Comparison of ENCODE assay signal across 8 cellular contexts in genomic region chr1:21295545-21295944, GRCh38. TPM values are rescaled to one million over a fixed set of nuclear protein-coding genes. Genes with fewer than 3 reads are reported as not detected.
DNase-seq lines count a peak whose midpoint lies in the region; ATAC-seq, FAIRE-seq and TF ChIP-seq lines count a peak whose summit lies in the region.
"Had no signal": no experiment of that assay in that cellular context is flagged by ENCODE, and none has a peak within 500 bp of the region (broad histone marks: within the 10 kb centered on the region; RNA-seq: fewer than 3 reads in every experiment).

No MANE protein-coding gene starts in this region.

- H3K4me2 ChIP-seq in GM23248 (ENCODE audit: unreplicated experiment) = no peak overlapping the region

- H2AFZ ChIP-seq in GM23248 = no peak overlapping the region

- no peaks in the 10 kb centered on the region for H4K20me1 ChIP-seq in GM23248 (ENCODE audit: insufficient read depth)

- DNase-seq in GM23248 (no peak), Peyer's patch (no peak), HTR-8/SVneo (ENCODE audit: insufficient read length, low spot score) (no peak), gastrocnemius medialis (no peak), NCI-H226 (no peak)
- no peak for DNase-seq in effector memory CD4-positive, alpha-beta T cell

- FAIRE-seq in HTR-8/SVneo (lab: Jason Lieb, UNC) = no peak
- FAIRE-seq: D721Med had no signal

- peaks cover 17% of the 10 kb centered on the region for H3K4me1 ChIP-seq in GM23248 (ENCODE audit: insufficient read depth)
- H3K4me1 ChIP-seq in Peyer's patch = peaks cover 0 to 52% (median 31%) of the 10 kb centered on the region in 4 donors
- peaks cover 88% of the 10 kb centered on the region for H3K4me1 ChIP-seq in effector memory CD4-positive, alpha-beta T cell (ENCODE audit: control insufficient read depth, insufficient read depth, low read length, poor library complexity, severe bottlenecking)
- peaks cover 7 to 23% of the 10 kb centered on the region in 2 donors for H3K4me1 ChIP-seq in gastrocnemius medialis

- no peak overlapping the region for H3K4me3 ChIP-seq in GM23248
- no peak overlapping the region for H3K4me3 ChIP-seq in Peyer's patch
- no peak overlapping the region for H3K4me3 ChIP-seq in effector memory CD4-positive, alpha-beta T cell (ENCODE audit: insufficient read depth, low read depth, low read length, poor library complexity, severe bottlenecking)
- H3K4me3 ChIP-seq in gastrocnemius medialis = no peak overlapping the region

- peak overlapping the region; percentile 93 for H3K27ac Mint-ChIP-seq in stimulated activated memory B cell treated with anti-CD40 and anti-IgM and Interleukin-4, amounts not matched to agents 10 μg/mL and 1 μg/mL and 100 μg/mL, for 72 hours

- no peaks in the 10 kb centered on the region for H3K36me3 ChIP-seq in GM23248 (ENCODE audit: low read depth)
- no peaks in the 10 kb centered on the region for H3K36me3 ChIP-seq in Peyer's patch
- H3K36me3 ChIP-seq in effector memory CD4-positive, alpha-beta T cell (ENCODE audit: control insufficient read depth, insufficient read depth, low read length) = no peaks in the 10 kb centered on the region
- no peaks in the 10 kb centered on the region for H3K36me3 ChIP-seq in gastrocnemius medialis

- 78 to 79% methylated on average over 6 of the region's 6 CpGs for WGBS in GM23248 (ENCODE audit: low coverage in 1 of 2, low lambda C conversion rate in 2 of 2, missing lambda C conversion rate in 2 of 2), 2 experiments

- H3K79me2 ChIP-seq in GM23248 (ENCODE audit: insufficient read depth) = peaks cover 67% of the 10 kb centered on the region

- H3K27ac ChIP-seq in GM23248 (peak overlapping the region; percentile 69; the same call in 1 of the 2 replicates), Peyer's patch (peak overlapping the region in 3 of 4 donors; percentile 9 to 95 (median 90)), gastrocnemius medialis (no peak overlapping the region)
- H3K27ac ChIP-seq in effector memory CD4-positive, alpha-beta T cell (ENCODE audit: insufficient read depth, low read length, poor library complexity, severe bottlenecking) = peak overlapping the region; percentile 99

- TF ChIP-seq POLR2A in Peyer's patch (IDR thresholded peaks at IDR 0.05) (no peak), gastrocnemius medialis (IDR thresholded peaks at IDR 0.05) (no peak)

- in situ Hi-C loops in GM23248 (cut with MboI) = no loop called here
- in situ Hi-C loops in gastrocnemius medialis (cut with MboI; ENCODE audit: low sequenced_read_pairs in 4 of 4) = no loop called here

- no peaks in the 10 kb centered on the region for H3K9me2 ChIP-seq in GM23248 (ENCODE audit: insufficient read depth)

- ATAC-seq in stimulated activated memory B cell treated with anti-CD40 and anti-IgM and Interleukin-4, amounts not matched to agents 10 μg/mL and 1 μg/mL and 100 μg/mL, for 72 hours = no peak
- ATAC-seq in gastrocnemius medialis = no peak

- no peak overlapping the region; the same call in 1 of the 2 replicates for H3K9ac ChIP-seq in GM23248

- TF ChIP-seq CTCF in Peyer's patch (IDR thresholded peaks at IDR 0.05) (no peak), gastrocnemius medialis (IDR thresholded peaks at IDR 0.05 in 4 of 5, conservative IDR thresholded peaks at IDR 0.05 in 1 of 5) (no peak)

- H3K9me3 ChIP-seq in GM23248 (ENCODE audit: low read depth) (no peaks in the 10 kb centered on the region), Peyer's patch (no peaks in the 10 kb centered on the region), gastrocnemius medialis (no peaks in the 10 kb centered on the region)
- H3K9me3 ChIP-seq in effector memory CD4-positive, alpha-beta T cell (ENCODE audit: control insufficient read depth, low read length) = no peaks in the 10 kb centered on the region

- H3K4me1 Mint-ChIP-seq in stimulated activated memory B cell treated with anti-CD40 and anti-IgM and Interleukin-4, amounts not matched to agents 10 μg/mL and 1 μg/mL and 100 μg/mL, for 72 hours = peaks cover 97% of the 10 kb centered on the region

- H3K4me3 Mint-ChIP-seq in stimulated activated memory B cell treated with anti-CD40 and anti-IgM and Interleukin-4, amounts not matched to agents 10 μg/mL and 1 μg/mL and 100 μg/mL, for 72 hours = peak overlapping the region; percentile 15

- H3F3A ChIP-seq in GM23248 (ENCODE audit: insufficient read depth) = peaks cover 40% of the 10 kb centered on the region

- peaks cover 30% of the 10 kb centered on the region for H3K36me3 Mint-ChIP-seq in stimulated activated memory B cell treated with anti-CD40 and anti-IgM and Interleukin-4, amounts not matched to agents 10 μg/mL and 1 μg/mL and 100 μg/mL, for 72 hours

- no peaks in the 10 kb centered on the region for H3K27me3 Mint-ChIP-seq in stimulated activated memory B cell treated with anti-CD40 and anti-IgM and Interleukin-4, amounts not matched to agents 10 μg/mL and 1 μg/mL and 100 μg/mL, for 72 hours

- H3K27me3 ChIP-seq in GM23248 (replicated peaks; ENCODE audit: insufficient read depth) (no peaks in the 10 kb centered on the region), Peyer's patch (no peaks in the 10 kb centered on the region), gastrocnemius medialis (no peaks in the 10 kb centered on the region)
- no peaks in the 10 kb centered on the region for H3K27me3 ChIP-seq in effector memory CD4-positive, alpha-beta T cell (replicated peaks; ENCODE audit: control insufficient read depth, insufficient read depth, low read length, poor library complexity, severe bottlenecking)

- intact Hi-C loops in gastrocnemius medialis (cut with DNase I; ENCODE audit: low total_unique reads) = no loop called here

- no peaks in the 10 kb centered on the region for H3K9me3 Mint-ChIP-seq in stimulated activated memory B cell treated with anti-CD40 and anti-IgM and Interleukin-4, amounts not matched to agents 10 μg/mL and 1 μg/mL and 100 μg/mL, for 72 hours

RNA-seq across cellular contexts. Expression of gene ECE1, which starts 5.3 kb away (rescaled TPM):
- total RNA-seq in GM23248 (2014; rRNA removed; shearing (Covaris generic)) = 100 and 124 TPM in 2 replicates
- polyA plus RNA-seq in GM23248 (2016; fragmentation: Nextera tagmentation; extraction: Ambion mirVana) = 82.3 and 84.2 TPM in 2 replicates
- total RNA-seq in Peyer's patch = 100 to 1,000 TPM; 105 to 122 (median 112) TPM
- 10 to 100 TPM; 17.1 to 39.9 (median 26.7) TPM for total RNA-seq in gastrocnemius medialis

Comparison
In these comparisons a context has a peak if more than half of its experiments do, and no peak if none do; other contexts are left out.
1. H3K27ac ChIP-seq: peak in GM23248 (single experiment), Peyer's patch (3 of 4) and effector memory CD4-positive, alpha-beta T cell (single experiment); none in gastrocnemius medialis (0 of 4).